8 cellular contexts compared by ENCODE assay signal in the genomic region with DNA sequence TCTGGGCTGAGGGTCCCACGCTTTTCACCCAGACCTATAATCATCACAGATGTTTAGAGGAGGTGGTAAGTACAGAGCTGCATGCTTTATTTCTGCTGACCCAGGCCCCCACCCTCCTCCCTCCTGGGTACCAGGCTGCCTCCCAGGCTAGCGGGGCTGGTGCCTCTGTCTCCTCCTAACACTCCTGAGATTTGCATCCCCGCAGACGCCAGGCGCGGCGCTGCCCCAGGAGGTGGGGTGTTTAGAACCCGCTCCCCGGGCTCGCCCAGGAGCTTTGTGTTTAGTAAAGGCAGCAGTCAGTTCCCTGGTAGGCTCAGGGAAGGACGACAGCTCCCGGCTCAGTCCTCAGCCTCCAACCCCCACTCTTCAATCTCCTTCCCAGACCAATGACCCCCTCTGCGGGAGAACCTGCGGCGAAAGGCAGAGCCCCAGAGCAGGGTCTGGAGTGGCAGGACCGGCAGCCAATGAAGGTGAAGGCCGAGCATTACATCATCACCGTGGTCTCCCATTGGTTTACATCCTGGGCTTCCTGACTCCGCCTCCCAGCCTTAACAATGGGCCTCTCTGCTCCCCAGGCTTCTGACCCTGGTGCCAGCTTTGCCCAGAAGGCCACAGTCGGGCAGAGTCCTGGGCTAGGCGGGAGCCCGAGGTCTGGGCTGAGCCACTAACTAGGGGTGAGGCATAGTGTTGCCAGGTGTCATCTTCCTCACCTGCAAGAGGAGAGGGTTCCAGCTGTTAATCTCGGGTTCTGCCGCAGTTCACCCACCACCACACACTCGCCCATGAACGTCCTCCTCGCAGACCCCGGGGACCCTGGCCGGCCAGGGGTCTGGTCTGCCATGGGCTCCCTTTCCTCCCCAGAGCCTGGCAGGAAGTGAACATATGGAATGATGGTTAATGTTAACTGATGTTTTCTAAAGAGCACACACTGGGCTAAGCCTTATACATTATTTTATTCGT. TPM values are rescaled to one million over a fixed set of nuclear protein-coding genes. Genes with fewer than 3 reads are reported as not detected.
DNase-seq lines count a peak whose midpoint lies in the region; ATAC-seq and TF ChIP-seq lines count a peak whose summit lies in the region.

No MANE protein-coding gene starts in this region.

- peak; percentile 25 for DNase-seq in DND-41
- peak; percentile 3 for DNase-seq in NCI-H2196 treated with DMSO at 0.1 percent for 48 hours (lab: John Stamatoyannopoulos, UW; ENCODE audit: unreplicated experiment)
- peak; percentile 98 for DNase-seq in dermis blood vessel endothelial cell
- peak; percentile 97 for DNase-seq in left kidney (ENCODE audit: low read depth, low spot score)
- peak; percentile 100 for DNase-seq in superior temporal gyrus (ENCODE audit: extremely low spot score)
- DNase-seq in NCI-H187 (lab: John Stamatoyannopoulos, UW): no peak

- no peaks in the 10 kb centered on the region for H3K9me3 ChIP-seq in DND-41 (ENCODE audit: insufficient read depth, low read length, severe bottlenecking)

- peaks cover 3% of the 10 kb centered on the region; the same call in 1 of the 2 replicates for H4K20me1 ChIP-seq in DND-41 (ENCODE audit: insufficient read depth, low read length)

- ATAC-seq in DND-41 (ENCODE audit: insufficient read depth, low read depth) (peak; percentile 49), GM21526 (IDR thresholded peaks at IDR 0.05; ENCODE audit: low FRiP score, unreplicated experiment) (no peak), GM19328 (IDR thresholded peaks at IDR 0.05; ENCODE audit: unreplicated experiment) (no peak)

- H3K4me2 ChIP-seq in DND-41 (ENCODE audit: insufficient read depth, low read length): no peak overlapping the region

- H3K79me2 ChIP-seq in DND-41 (ENCODE audit: insufficient read depth, low read length): no peaks in the 10 kb centered on the region

- no peak overlapping the region for H3K9ac ChIP-seq in DND-41 (ENCODE audit: low read depth, low read length)

- H3K4me3 ChIP-seq in DND-41 (ENCODE audit: low read depth in 1 of 2, low read length in 2 of 2): no peak overlapping the region

- no peak overlapping the region for H3K27ac ChIP-seq in DND-41 (ENCODE audit: low read length)

- no peak overlapping the region for H2AFZ ChIP-seq in DND-41 (ENCODE audit: low read depth, low read length)

- H3K27me3 ChIP-seq in DND-41 (ENCODE audit: insufficient read depth, low read length, poor library complexity): no peaks in the 10 kb centered on the region

- H3K36me3 ChIP-seq in DND-41 (ENCODE audit: insufficient read depth, low read length): no peaks in the 10 kb centered on the region

- H3K4me1 ChIP-seq in DND-41 (ENCODE audit: insufficient read depth, low read length): no peaks in the 10 kb centered on the region

- TF ChIP-seq CTCF in DND-41 (IDR thresholded peaks at IDR 0.05; ENCODE audit: borderline replicate concordance, extremely low read depth, low read length, poor library complexity, severe bottlenecking): no peak

RNA-seq across cellular contexts. Expression of a gene that starts 57.5 kb away (rescaled TPM):
- 551 and 736 TPM in 2 replicates for total RNA-seq in dermis blood vessel endothelial cell

Comparison
In these comparisons a context has a peak if more than half of its experiments do, and no peak if none do; other contexts are left out.
1. DNase-seq: peak in DND-41 (single experiment), NCI-H2196 treated with DMSO at 0.1 percent for 48 hours (single experiment), dermis blood vessel endothelial cell (single experiment), left kidney (single experiment) and superior temporal gyrus (single experiment); none in NCI-H187 (0 of 2).